In genomic region chr19:48487944-48488343, GRCh38 we compare ENCODE assay signal across 10 cellular contexts. TPM values are rescaled to one million over a fixed set of nuclear protein-coding genes. Genes with fewer than 3 reads are reported as not detected.
DNase-seq lines count a peak whose midpoint lies in the region; ATAC-seq and TF ChIP-seq lines count a peak whose summit lies in the region.
"Had no signal": no experiment of that assay in that cellular context is flagged by ENCODE, and none has a peak within 500 bp of the region (broad histone marks: within the 10 kb centered on the region; RNA-seq: fewer than 3 reads in every experiment).

No MANE protein-coding gene starts in this region.

- peaks cover 44% of the 10 kb centered on the region for H3K4me1 ChIP-seq in mucosa of stomach (ENCODE audit: control insufficient read depth, insufficient read depth, low read length)
- peaks cover 0 to 7% of the 10 kb centered on the region in 2 donors for H3K4me1 ChIP-seq in uterus

- peak overlapping the region; percentile 30 for H3K9ac ChIP-seq in mucosa of stomach (ENCODE audit: low read length)

- intact Hi-C loops in uterus (cut with DNase I; ENCODE audit: low total_unique reads), result no loop called here

- TF ChIP-seq CTCF in AG10803 (conservative IDR thresholded peaks at IDR 0.05; ENCODE audit: low read length) (no peak), uterus (IDR thresholded peaks at IDR 0.05) (no peak)

- H3K27me3 ChIP-seq in mucosa of stomach (ENCODE audit: control insufficient read depth, insufficient read depth, low read length) (no peaks in the 10 kb centered on the region), uterus (no peaks in the 10 kb centered on the region)
- H3K27me3 ChIP-seq: ovary had no signal

- no peaks in the 10 kb centered on the region for H3K36me3 ChIP-seq in mucosa of stomach (ENCODE audit: control insufficient read depth, insufficient read depth, low read length)
- no peaks in the 10 kb centered on the region for H3K36me3 ChIP-seq in uterus
- H3K36me3 ChIP-seq: ovary had no signal

- H3K27ac ChIP-seq in epithelial cell of prostate (peak overlapping the region; percentile 91), uterus (no peak overlapping the region)
- H3K27ac ChIP-seq: ovary had no signal

- no peak for ATAC-seq in HG03432 (IDR thresholded peaks at IDR 0.05; ENCODE audit: unreplicated experiment)
- no peak for ATAC-seq in HG02884 (IDR thresholded peaks at IDR 0.05; ENCODE audit: unreplicated experiment)

- no peaks in the 10 kb centered on the region for H3K9me3 ChIP-seq in mucosa of stomach (ENCODE audit: control insufficient read depth, low read length)
- H3K9me3 ChIP-seq in uterus, result no peaks in the 10 kb centered on the region
- H3K9me3 ChIP-seq: ovary had no signal

- TF ChIP-seq POLR2A in uterus (IDR thresholded peaks at IDR 0.05), result no peak

- H3K4me3 ChIP-seq in AG10803 (ENCODE audit: low read length) (no peak overlapping the region), mucosa of stomach (ENCODE audit: low read length) (peak overlapping the region; percentile 6), uterus (no peak overlapping the region)
- H3K4me3 ChIP-seq: ovary had no signal

- peak; percentile 87 for DNase-seq in AG10803 (ENCODE audit: low read depth)
- peak; percentile 80 for DNase-seq in NCI-H460 (ENCODE audit: extremely low read depth, low read depth)
- peak; percentile 69 for DNase-seq in epithelial cell of prostate (ENCODE audit: low read depth, low spot score)
- DNase-seq in uterus, result no peak
- no peak for DNase-seq in NCI-H2227 treated with DMSO at 0.1 percent for 48 hours (lab: John Stamatoyannopoulos, UW)
- DNase-seq: DND-41, ovary had no signal

RNA-seq across cellular contexts. Expression of gene CYTH2, which starts 18.8 kb away (rescaled TPM):
- total RNA-seq in NCI-H460 (2014; rRNA removed; shearing (Covaris generic)), result 22.2 and 26.3 TPM in 2 replicates
- 62.1 and 70.4 TPM in 2 replicates for polyA plus RNA-seq in NCI-H460 (2014; cell fraction: nucleus; rRNA removed)
- total RNA-seq in uterus, result 10 to 100 TPM in 3 of 4 donors, 1 to 10 TPM in 1; 7.2 to 70.3 (median 36.5) TPM

RNA-seq across cellular contexts. Expression of gene LMTK3, which starts 23.7 kb away (rescaled TPM):
- 0.05 TPM in 1 of 2 replicates, not detected in the other for total RNA-seq in NCI-H460 (2014; rRNA removed; shearing (Covaris generic))
- polyA plus RNA-seq in NCI-H460 (2014; cell fraction: nucleus; rRNA removed), result not detected in 2 replicates
- under 1 TPM in 2 of 4 donors, not detected in 2; 0.28 to 0.52 TPM for total RNA-seq in uterus

RNA-seq across cellular contexts. Expression of gene KCNJ14, which starts 32.6 kb away (rescaled TPM):
- total RNA-seq in NCI-H460 (2014; rRNA removed; shearing (Covaris generic)), result 1.8 and 2.0 TPM in 2 replicates
- polyA plus RNA-seq in NCI-H460 (2014; cell fraction: nucleus; rRNA removed), result 2.3 and 2.9 TPM in 2 replicates
- total RNA-seq in uterus, result 1 to 10 TPM in 2 of 4 donors, under 1 TPM in 1, not detected in 1; 0.29 to 2.2 (median 1.2) TPM

RNA-seq across cellular contexts. Expression of gene GRWD1, which starts 42.2 kb away (rescaled TPM):
- total RNA-seq in NCI-H460 (2014; rRNA removed; shearing (Covaris generic)), result 19.3 and 26.3 TPM in 2 replicates
- 31.3 and 45.0 TPM in 2 replicates for polyA plus RNA-seq in NCI-H460 (2014; cell fraction: nucleus; rRNA removed)
- 10 to 100 TPM in 2 of 4 donors, 1 to 10 TPM in 2; 7.7 to 33.8 (median 21.3) TPM for total RNA-seq in uterus

Comparison
In these comparisons a context has a peak if more than half of its experiments do, and no peak if none do; other contexts are left out.
1. DNase-seq: peak in AG10803 (single experiment), NCI-H460 (single experiment) and epithelial cell of prostate (single experiment); none in uterus (0 of 2) and NCI-H2227 treated with DMSO at 0.1 percent for 48 hours (single experiment).